In genomic region chr16:6453742-6454141, GRCh38 we compare ENCODE assay signal across 40 cellular contexts.
"Had no signal": no experiment of that assay in that cellular context is flagged by ENCODE, and none has a peak within 500 bp of the region (broad histone marks: within the 10 kb centered on the region; RNA-seq: fewer than 3 reads in every experiment).

No MANE protein-coding gene starts in this region.

- H3K4me1 Mint-ChIP-seq: activated naive CD4-positive, alpha-beta T cell treated with anti-CD3 and anti-CD28 coated beads, Interleukin-2, amount 10 ng/mL, durations not matched to agents 7 days and 5 days; activated naive CD4-positive, alpha-beta T cell treated with anti-CD3 and anti-CD28 coated beads, Interleukin-2, amount 50 U/mL, for 24 hours; activated naive CD8-positive, alpha-beta T cell treated with anti-CD3 and anti-CD28 coated beads for 36 hours; activated naive CD8-positive, alpha-beta T cell treated with anti-CD3 and anti-CD28 coated beads, Interleukin-2, amount 10 ng/mL, durations not matched to agents 7 days and 5 days; activated naive CD8-positive, alpha-beta T cell treated with anti-CD3 and anti-CD28 coated beads, Interleukin-2, amount 50 U/mL, for 24 hours; activated T-helper 17 cell treated with anti-CD3 and anti-CD28 coated beads, Interleukin-2, amount 50 U/mL, for 72 hours; central memory CD8-positive, alpha-beta T cell had no signal

- H3K36me3 ChIP-seq: adrenal gland, ascending aorta, brain microvascular endothelial cell, breast epithelium, cardiac muscle cell had no signal

- H3K27ac Mint-ChIP-seq: activated naive CD4-positive, alpha-beta T cell treated with anti-CD3 and anti-CD28 coated beads for 36 hours; activated naive CD4-positive, alpha-beta T cell treated with anti-CD3 and anti-CD28 coated beads, Interleukin-2, amount 10 ng/mL, durations not matched to agents 7 days and 5 days; activated naive CD4-positive, alpha-beta T cell treated with anti-CD3 and anti-CD28 coated beads, Interleukin-2, amount 50 U/mL, for 24 hours; activated naive CD4-positive, alpha-beta T cell treated with anti-CD3 and anti-CD28 coated beads, Interleukin-2, amount 50 U/mL, for 72 hours; activated naive CD8-positive, alpha-beta T cell; activated naive CD8-positive, alpha-beta T cell treated with anti-CD3 and anti-CD28 coated beads for 36 hours; activated naive CD8-positive, alpha-beta T cell treated with anti-CD3 and anti-CD28 coated beads, Interleukin-2, amount 10 ng/mL, durations not matched to agents 7 days and 5 days; activated naive CD8-positive, alpha-beta T cell treated with anti-CD3 and anti-CD28 coated beads, Interleukin-2, amount 50 U/mL, for 24 hours; activated T-cell treated with anti-CD3 and anti-CD28 coated beads, Interleukin-2, amount 50 U/mL, for 24 hours; activated T-cell treated with anti-CD3 and anti-CD28 coated beads, Interleukin-2, amount 50 U/mL, for 72 hours; activated T-helper 1 cell treated with anti-CD3 and anti-CD28 coated beads, Interleukin-12 subunit alpha, Interleukin-12 subunit beta, Interleukin-2, Interleukin-4 antibody, amounts not matched to agents 30 ng/mL and 10 ng/mL and 1 ng/mL, durations not matched to agents 14 hours and 24 hours and 36 hours; activated T-helper 17 cell treated with anti-CD3 and anti-CD28 coated beads, Interleukin-2, amount 50 U/mL, for 72 hours; activated T-helper 2 cell treated with anti-CD3 and anti-CD28 coated beads, Interferon-gamma antibody, Interleukin-2, Interleukin-4, amounts not matched to agents 10 μg/mL and 5 μg/mL and 100 μg/mL, durations not matched to agents 14 hours and 24 hours and 36 hours; brain had no signal

- H3K9me3 Mint-ChIP-seq: brain had no signal

- H3K27me3 ChIP-seq: adrenal gland, ascending aorta, body of pancreas, brain microvascular endothelial cell, breast epithelium, cardiac muscle cell had no signal

- H3K4me3 ChIP-seq: adrenal gland, ascending aorta, body of pancreas, breast epithelium, cardiac muscle cell had no signal

- ATAC-seq: activated naive CD4-positive, alpha-beta T cell treated with anti-CD3 and anti-CD28 coated beads, Interleukin-2, amount 50 U/mL, for 72 hours; activated naive CD8-positive, alpha-beta T cell treated with anti-CD3 and anti-CD28 coated beads, Interleukin-2, amount 50 U/mL, for 24 hours; activated T-cell treated with anti-CD3 and anti-CD28 coated beads, Interleukin-2, amount 50 U/mL, for 4 hours; activated T-cell treated with anti-CD3 and anti-CD28 coated beads, Interleukin-2, amount 50 U/mL, for 72 hours; activated T-helper 17 cell treated with anti-CD3 and anti-CD28 coated beads, Interleukin-2, amount 50 U/mL, for 72 hours; body of pancreas had no signal

- H3K36me3 Mint-ChIP-seq: activated naive CD4-positive, alpha-beta T cell treated with anti-CD3 and anti-CD28 coated beads, Interleukin-2, amount 10 ng/mL, durations not matched to agents 7 days and 5 days; activated naive CD4-positive, alpha-beta T cell treated with anti-CD3 and anti-CD28 coated beads, Interleukin-2, amount 50 U/mL, for 24 hours; activated naive CD8-positive, alpha-beta T cell; activated naive CD8-positive, alpha-beta T cell treated with anti-CD3 and anti-CD28 coated beads for 36 hours; activated naive CD8-positive, alpha-beta T cell treated with anti-CD3 and anti-CD28 coated beads, Interleukin-2, amount 10 ng/mL, durations not matched to agents 7 days and 5 days had no signal

- DNase-seq: activated effector memory CD4-positive, alpha-beta T cell treated with anti-CD3 and anti-CD28 coated beads, Interleukin-2, amount 50 U/mL, for 16 hours; activated effector memory CD4-positive, alpha-beta T cell treated with Interleukin-2 at 50 U/mL for 16 hours; activated gamma-delta T cell; activated gamma-delta T cell treated with Interleukin-2 at 50 U/mL for 16 hours; activated naive CD4-positive, alpha-beta T cell; activated naive CD4-positive, alpha-beta T cell treated with anti-CD3 and anti-CD28 coated beads for 36 hours; activated naive CD4-positive, alpha-beta T cell treated with anti-CD3 and anti-CD28 coated beads, Interleukin-2, amount 10 ng/mL, durations not matched to agents 7 days and 5 days; activated naive CD4-positive, alpha-beta T cell treated with anti-CD3 and anti-CD28 coated beads, Interleukin-2, amount 50 U/mL, for 16 hours; activated naive CD4-positive, alpha-beta T cell treated with Interleukin-2 at 50 U/mL for 16 hours; activated naive CD8-positive, alpha-beta T cell treated with anti-CD3 and anti-CD28 coated beads for 36 hours; activated naive CD8-positive, alpha-beta T cell treated with anti-CD3 and anti-CD28 coated beads, Interleukin-2, amount 10 ng/mL, durations not matched to agents 7 days and 5 days; activated naive CD8-positive, alpha-beta T cell treated with anti-CD3 and anti-CD28 coated beads, Interleukin-2, amount 50 U/mL, for 24 hours; activated T-cell treated with anti-CD3 and anti-CD28 coated beads for 4 hours; activated T-cell treated with anti-CD3 and anti-CD28 coated beads, Interleukin-2, amount 50 U/mL, for 1 hour; activated T-cell treated with anti-CD3 and anti-CD28 coated beads, Interleukin-2, amount 50 U/mL, for 24 hours; activated T-cell treated with anti-CD3 and anti-CD28 coated beads, Interleukin-2, amount 50 U/mL, for 4 hours; activated T-cell treated with anti-CD3 and anti-CD28 coated beads, Interleukin-2, amount 50 U/mL, for 48 hours; activated T-cell treated with anti-CD3 and anti-CD28 coated beads, Interleukin-2, amount 50 U/mL, for 72 hours; adrenal gland; amniotic stem cell; amygdala; anterior cingulate cortex; aorta; body of pancreas; brain microvascular endothelial cell; caudate nucleus; central memory CD4-positive, alpha-beta T cell had no signal

- H3K4me1 ChIP-seq: adrenal gland, ascending aorta, body of pancreas, breast epithelium had no signal

- H3K9me3 ChIP-seq: adrenal gland, ascending aorta, body of pancreas had no signal

- H3K27me3 Mint-ChIP-seq: activated naive CD4-positive, alpha-beta T cell treated with anti-CD3 and anti-CD28 coated beads, Interleukin-2, amount 10 ng/mL, durations not matched to agents 7 days and 5 days; activated naive CD4-positive, alpha-beta T cell treated with anti-CD3 and anti-CD28 coated beads, Interleukin-2, amount 50 U/mL, for 24 hours; activated naive CD8-positive, alpha-beta T cell; activated naive CD8-positive, alpha-beta T cell treated with anti-CD3 and anti-CD28 coated beads, Interleukin-2, amount 10 ng/mL, durations not matched to agents 7 days and 5 days; activated naive CD8-positive, alpha-beta T cell treated with anti-CD3 and anti-CD28 coated beads, Interleukin-2, amount 50 U/mL, for 24 hours; activated T-cell treated with anti-CD3 and anti-CD28 coated beads, Interleukin-2, amount 50 U/mL, for 24 hours; activated T-helper 17 cell treated with anti-CD3 and anti-CD28 coated beads, Interleukin-2, amount 50 U/mL, for 72 hours; central memory CD8-positive, alpha-beta T cell had no signal

- FAIRE-seq: astrocyte, bronchial epithelial cell had no signal

- H3K27ac ChIP-seq: adrenal gland, ascending aorta, body of pancreas, brain microvascular endothelial cell, breast epithelium, cardiac muscle cell had no signal

- H3K4me3 Mint-ChIP-seq: activated naive CD4-positive, alpha-beta T cell treated with anti-CD3 and anti-CD28 coated beads for 36 hours; activated naive CD4-positive, alpha-beta T cell treated with anti-CD3 and anti-CD28 coated beads, Interleukin-2, amount 10 ng/mL, durations not matched to agents 7 days and 5 days; activated naive CD4-positive, alpha-beta T cell treated with anti-CD3 and anti-CD28 coated beads, Interleukin-2, amount 50 U/mL, for 24 hours; activated naive CD8-positive, alpha-beta T cell; activated naive CD8-positive, alpha-beta T cell treated with anti-CD3 and anti-CD28 coated beads for 36 hours; activated naive CD8-positive, alpha-beta T cell treated with anti-CD3 and anti-CD28 coated beads, Interleukin-2, amount 10 ng/mL, durations not matched to agents 7 days and 5 days; activated naive CD8-positive, alpha-beta T cell treated with anti-CD3 and anti-CD28 coated beads, Interleukin-2, amount 50 U/mL, for 24 hours; activated T-cell treated with anti-CD3 and anti-CD28 coated beads, Interleukin-2, amount 50 U/mL, for 24 hours; activated T-cell treated with anti-CD3 and anti-CD28 coated beads, Interleukin-2, amount 50 U/mL, for 4 hours; activated T-cell treated with anti-CD3 and anti-CD28 coated beads, Interleukin-2, amount 50 U/mL, for 72 hours; activated T-helper 1 cell treated with anti-CD3 and anti-CD28 coated beads, Interleukin-12 subunit alpha, Interleukin-12 subunit beta, Interleukin-2, Interleukin-4 antibody, amounts not matched to agents 30 ng/mL and 10 ng/mL and 1 ng/mL, durations not matched to agents 14 hours and 24 hours and 36 hours; activated T-helper 17 cell treated with anti-CD3 and anti-CD28 coated beads, Interleukin-2, amount 50 U/mL, for 72 hours; brain; central memory CD8-positive, alpha-beta T cell had no signal
